Comparison of ENCODE assay signal across 7 cellular contexts in the genomic region with DNA sequence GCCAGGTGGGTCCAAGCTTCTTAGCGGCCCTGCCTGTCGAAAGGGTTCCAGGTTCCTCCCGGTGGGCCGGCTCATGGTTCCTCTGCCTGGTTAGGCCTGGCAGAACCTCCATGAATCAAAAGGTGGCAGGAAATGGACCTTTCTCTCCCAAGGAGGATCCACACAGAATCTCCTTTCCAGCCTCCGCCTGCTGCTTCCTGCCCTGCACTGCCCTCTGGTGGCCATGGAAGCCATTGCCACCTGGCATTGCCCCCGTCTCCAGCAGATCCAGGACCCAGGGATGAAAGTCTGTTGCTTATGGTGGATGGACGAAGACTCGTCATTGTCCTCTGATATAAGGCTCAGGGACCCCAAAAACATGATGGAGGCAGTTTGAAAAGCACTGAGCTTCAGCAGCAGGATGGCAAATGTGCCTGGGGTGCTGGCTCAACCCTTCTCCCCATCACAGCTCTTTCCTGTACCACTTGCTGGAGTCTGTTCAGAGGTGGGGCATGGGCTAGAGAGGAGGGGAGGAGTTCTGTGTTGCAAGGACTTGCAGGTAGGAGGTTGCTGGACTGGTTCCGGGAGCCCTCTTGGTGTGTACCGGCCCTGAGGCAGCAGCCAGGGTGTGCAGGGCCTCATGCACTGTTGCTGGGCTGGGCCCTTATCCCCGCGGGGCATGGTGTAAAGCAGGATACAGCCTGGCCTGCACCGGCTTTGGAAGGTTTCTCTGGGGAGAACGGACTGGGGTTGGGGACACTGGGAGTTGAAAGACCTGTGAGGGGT. TPM values are rescaled to one million over a fixed set of nuclear protein-coding genes. Genes with fewer than 3 reads are reported as not detected.
DNase-seq lines count a peak whose midpoint lies in the region; ATAC-seq, FAIRE-seq and TF ChIP-seq lines count a peak whose summit lies in the region.

No MANE protein-coding gene starts in this region.

- no peaks in the 10 kb centered on the region for H3K27me3 Mint-ChIP-seq in effector memory CD8-positive, alpha-beta T cell

- H3K4me3 Mint-ChIP-seq in effector memory CD8-positive, alpha-beta T cell, result no peak overlapping the region

- no peaks in the 10 kb centered on the region for H3K9me3 Mint-ChIP-seq in effector memory CD8-positive, alpha-beta T cell

- no peaks in the 10 kb centered on the region for H3K36me3 Mint-ChIP-seq in effector memory CD8-positive, alpha-beta T cell (ENCODE audit: insufficient read depth)

- ATAC-seq in HG03442 (IDR thresholded peaks at IDR 0.05; ENCODE audit: unreplicated experiment), result peak; percentile 73
- peak; percentile 58 for ATAC-seq in effector memory CD8-positive, alpha-beta T cell (replicated peaks)

- H3K4me1 Mint-ChIP-seq in effector memory CD8-positive, alpha-beta T cell (ENCODE audit: low read depth in 2 of 2), result peaks cover 36 to 42% of the 10 kb centered on the region in 2 donors

- TF ChIP-seq POLR2A in GM12892 (IDR thresholded peaks at IDR 0.05; ENCODE audit: low read depth, low read length), result no peak

- DNase-seq in GM12892 (ENCODE audit: insufficient read length) (peak; percentile 85), NCI-H82 (lab: John Stamatoyannopoulos, UW) (peak; percentile 81), middle frontal gyrus (ENCODE audit: extremely low spot score, low spot score) (peak; percentile 61)
- peak; percentile 33 to 72 (median 63) for DNase-seq in activated CD8-positive, alpha-beta memory T cell treated with anti-CD3 and anti-CD28 coated beads for 48 hours (ENCODE audit: low read depth in 2 of 3, low spot score in 2 of 3)
- DNase-seq in effector memory CD8-positive, alpha-beta T cell, result peak; percentile 73 to 78 (median 76)
- peak; percentile 29 to 57 for DNase-seq in stimulated activated CD8-positive, alpha-beta memory T cell treated with anti-CD3 and anti-CD28 coated beads, Interleukin-4, amount 100 ng/mL, for 4 hours (ENCODE audit: low read depth in 2 of 2, low spot score in 1 of 2)

- FAIRE-seq in GM12892 (lab: Jason Lieb, UNC), result peak; percentile 95

- no peak overlapping the region for H3K27ac Mint-ChIP-seq in effector memory CD8-positive, alpha-beta T cell

RNA-seq across cellular contexts. Expression of a gene that starts 11.3 kb away (rescaled TPM):
- polyA plus RNA-seq in GM12892 (2012; ENCODE audit: missing spikeins), result not detected

RNA-seq across cellular contexts. Expression of a gene that starts 30.6 kb away (rescaled TPM):
- polyA plus RNA-seq in GM12892 (2012; ENCODE audit: missing spikeins), result 0.49 TPM

RNA-seq across cellular contexts. Expression of a gene that starts 58.3 kb away (rescaled TPM):
- polyA plus RNA-seq in GM12892 (2012; ENCODE audit: missing spikeins), result not detected

Comparison
In these comparisons a context has a peak if more than half of its experiments do, and no peak if none do; other contexts are left out.
1. Peak in every context shown above with its lines: DNase-seq and ATAC-seq.